Comparison of ENCODE assay signal across 29 cellular contexts in the genomic region with DNA sequence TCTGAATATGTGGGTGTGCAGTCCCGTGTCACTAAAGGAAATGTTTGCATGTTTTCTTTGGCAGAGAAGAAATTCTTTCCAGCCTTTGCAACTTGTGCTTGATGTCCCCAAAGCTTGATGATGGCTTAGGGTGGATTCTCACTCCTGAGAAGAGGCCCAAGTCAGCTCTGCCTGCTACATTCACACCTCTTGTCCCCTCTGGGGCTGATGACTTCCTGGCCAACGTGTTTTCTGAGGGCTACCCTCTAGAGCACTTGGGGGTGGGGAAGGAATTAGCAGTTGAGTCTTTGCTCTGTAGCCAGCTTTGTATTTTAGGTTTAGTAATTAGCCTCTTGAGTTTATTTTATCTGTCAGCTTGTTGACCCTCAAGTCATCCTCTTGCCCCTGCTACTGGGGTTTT.
"Had no signal": no experiment of that assay in that cellular context is flagged by ENCODE, and none has a peak within 500 bp of the region (broad histone marks: within the 10 kb centered on the region; RNA-seq: fewer than 3 reads in every experiment).

No MANE protein-coding gene starts in this region.

- H3K36me3 ChIP-seq: ovary, prostate gland, thyroid gland, transverse colon, vagina had no signal

- H3K4me3 ChIP-seq: left lung, lower lobe of right lung, ovary, prostate gland, sigmoid colon, spleen, testis, thyroid gland, transverse colon, upper lobe of left lung, vagina had no signal

- H3K27ac Mint-ChIP-seq: immature natural killer cell; mesothelial cell of epicardium; naive B cell; natural killer cell treated with Interleukin-12 subunit alpha and Interleukin-12 subunit beta and Interleukin-15 and Interleukin-18, amount 100 ng/mL, for 72 hours; stimulated activated memory B cell treated with anti-CD40 and anti-IgM and Interleukin-4, amounts not matched to agents 10 μg/mL and 1 μg/mL and 100 μg/mL, for 72 hours; stimulated activated naive CD8-positive, alpha-beta T cell treated with anti-CD3 and anti-CD28 coated beads, Interleukin-15, amount 100 ng/mL, for 72 hours had no signal

- H3K9me3 Mint-ChIP-seq: immature natural killer cell; mesothelial cell of epicardium; natural killer cell treated with Interleukin-12 subunit alpha and Interleukin-12 subunit beta and Interleukin-15 and Interleukin-18, amount 100 ng/mL, for 72 hours; stimulated activated memory B cell treated with anti-CD40 and anti-IgM and Interleukin-4, amounts not matched to agents 10 μg/mL and 1 μg/mL and 100 μg/mL, for 72 hours; stimulated activated naive CD8-positive, alpha-beta T cell treated with anti-CD3 and anti-CD28 coated beads, Interleukin-15, amount 100 ng/mL, for 72 hours had no signal

- H3K27ac ChIP-seq: left lung, lower lobe of right lung, ovary, prostate gland, sigmoid colon, testis, thyroid gland, transverse colon, upper lobe of left lung, vagina had no signal

- H3K4me1 ChIP-seq: prostate gland, testis, vagina had no signal

- H3K4me3 Mint-ChIP-seq: immature natural killer cell; mesothelial cell of epicardium; naive B cell; natural killer cell treated with Interleukin-12 subunit alpha and Interleukin-12 subunit beta and Interleukin-15 and Interleukin-18, amount 100 ng/mL, for 72 hours; stimulated activated memory B cell treated with anti-CD40 and anti-IgM and Interleukin-4, amounts not matched to agents 10 μg/mL and 1 μg/mL and 100 μg/mL, for 72 hours; stimulated activated naive CD8-positive, alpha-beta T cell treated with anti-CD3 and anti-CD28 coated beads, Interleukin-15, amount 100 ng/mL, for 72 hours had no signal

- H3K4me1 Mint-ChIP-seq: mesothelial cell of epicardium; naive B cell; stimulated activated memory B cell treated with anti-CD40 and anti-IgM and Interleukin-4, amounts not matched to agents 10 μg/mL and 1 μg/mL and 100 μg/mL, for 72 hours; stimulated activated naive CD8-positive, alpha-beta T cell treated with anti-CD3 and anti-CD28 coated beads, Interleukin-15, amount 100 ng/mL, for 72 hours had no signal

- H3K9me3 ChIP-seq: left lung, lower lobe of right lung, ovary, prostate gland, sigmoid colon, spleen, testis, thyroid gland, transverse colon, upper lobe of left lung, vagina had no signal

- DNase-seq: hippocampal formation; immature natural killer cell; kidney; left colon; left lung; lower lobe of right lung; mammary epithelial cell; mesenchymal stem cell; naive B cell; ovary; retina; right cardiac atrium; sigmoid colon; small intestine; spleen; stimulated activated CD4-positive, alpha-beta T cell treated with anti-CD3 and anti-CD28 coated beads, Interleukin-2, amount 100 ng/mL, for 48 hours; stimulated activated CD4-positive, alpha-beta T cell treated with anti-CD3 and anti-CD28 coated beads, Interleukin-4, amount 100 ng/mL, for 4 hours; stimulated activated CD8-positive, alpha-beta memory T cell treated with anti-CD3 and anti-CD28 coated beads, Interleukin-4, amount 100 ng/mL, for 48 hours; stimulated activated naive CD4-positive, alpha-beta T cell treated with Interleukin-2 at 50 U/mL for 16 hours; stimulated activated naive CD8-positive, alpha-beta T cell treated with anti-CD3 and anti-CD28 coated beads, Interleukin-15, amount 100 ng/mL, for 72 hours; testis; thyroid gland; transverse colon; upper lobe of left lung had no signal

- H3K27me3 ChIP-seq: left lung, ovary, sigmoid colon, spleen, testis, thyroid gland, transverse colon, upper lobe of left lung, vagina had no signal

- H3K27me3 Mint-ChIP-seq: naive B cell; stimulated activated memory B cell treated with anti-CD40 and anti-IgM and Interleukin-4, amounts not matched to agents 10 μg/mL and 1 μg/mL and 100 μg/mL, for 72 hours; stimulated activated naive CD8-positive, alpha-beta T cell treated with anti-CD3 and anti-CD28 coated beads, Interleukin-15, amount 100 ng/mL, for 72 hours had no signal

- ATAC-seq: left colon; left lung; right cardiac atrium; stimulated activated memory B cell treated with anti-CD40 and anti-IgM and Interleukin-4, amounts not matched to agents 10 μg/mL and 1 μg/mL and 100 μg/mL, for 72 hours; stimulated activated naive CD8-positive, alpha-beta T cell treated with anti-CD3 and anti-CD28 coated beads, Interleukin-15, amount 100 ng/mL, for 72 hours had no signal

- H3K36me3 Mint-ChIP-seq: immature natural killer cell; mesothelial cell of epicardium; naive B cell; natural killer cell treated with Interleukin-12 subunit alpha and Interleukin-12 subunit beta and Interleukin-15 and Interleukin-18, amount 100 ng/mL, for 72 hours had no signal
